1 cellular context compared by ENCODE assay signal in genomic region chr6:110201141-110201848, GRCh38.
TF ChIP-seq lines count a peak whose summit lies in the region.

No MANE protein-coding gene starts in this region.

TF ChIP-seq in HepG2, 621 proteins besides CTCF, POLR2A, EP300 and RAD21:
- TF ChIP-seq ZBTB8A (CRISPR knock-in tag; IDR thresholded peaks at IDR 0.05; ENCODE audit: borderline replicate concordance, low read depth) = no peak
- TF ChIP-seq KDM5B (CRISPR knock-in tag; IDR thresholded peaks at IDR 0.05; ENCODE audit: borderline replicate concordance) = no peak
- no peak for TF ChIP-seq NONO (IDR thresholded peaks at IDR 0.05)
- no peak for TF ChIP-seq NONO (CRISPR knock-in tag; conservative IDR thresholded peaks at IDR 0.05)
- TF ChIP-seq ZNF180 (CRISPR knock-in tag; IDR thresholded peaks at IDR 0.05; ENCODE audit: borderline replicate concordance, low read depth) = no peak
- TF ChIP-seq YY1 (IDR thresholded peaks at IDR 0.05; ENCODE audit: insufficient read depth, insufficient replicate concordance, low read depth, low read length) = no peak
- TF ChIP-seq GRHL1 (CRISPR knock-in tag; conservative IDR thresholded peaks at IDR 0.05) = no peak
- no peak for TF ChIP-seq ZNF552 (CRISPR knock-in tag; IDR thresholded peaks at IDR 0.05; ENCODE audit: borderline replicate concordance)
- TF ChIP-seq ZNF841 (CRISPR knock-in tag; IDR thresholded peaks at IDR 0.05; ENCODE audit: borderline replicate concordance) = no peak
- TF ChIP-seq, protein P1, sequence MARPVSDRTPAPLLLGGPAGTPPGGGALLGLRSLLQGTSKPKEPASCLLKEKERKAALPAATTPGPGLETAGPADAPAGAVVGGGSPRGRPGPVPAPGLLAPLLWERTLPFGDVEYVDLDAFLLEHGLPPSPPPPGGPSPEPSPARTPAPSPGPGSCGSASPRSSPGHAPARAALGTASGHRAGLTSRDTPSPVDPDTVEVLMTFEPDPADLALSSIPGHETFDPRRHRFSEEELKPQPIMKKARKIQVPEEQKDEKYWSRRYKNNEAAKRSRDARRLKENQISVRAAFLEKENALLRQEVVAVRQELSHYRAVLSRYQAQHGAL (CRISPR knock-in tag; IDR thresholded peaks at IDR 0.05; ENCODE audit: not compliant biosample characterization) = no peak
- TF ChIP-seq MLXIP (CRISPR knock-in tag; IDR thresholded peaks at IDR 0.05; ENCODE audit: borderline replicate concordance) = no peak
- no peak for TF ChIP-seq ZNF282 (IDR thresholded peaks at IDR 0.05; ENCODE audit: partially characterized antibody)
- TF ChIP-seq MLLT10 (CRISPR knock-in tag; IDR thresholded peaks at IDR 0.05) = no peak
- TF ChIP-seq ZIK1 (CRISPR knock-in tag; IDR thresholded peaks at IDR 0.05; ENCODE audit: borderline replicate concordance, low read depth) = no peak
- no peak for TF ChIP-seq FOXM1 (CRISPR knock-in tag; IDR thresholded peaks at IDR 0.05)
- TF ChIP-seq TERF1 (CRISPR knock-in tag; IDR thresholded peaks at IDR 0.05) = no peak
